ENCODE assay signal across 23 cellular contexts in genomic region chr2:238638100-238638981, GRCh38.
A peak's percentile ranks its signal among the peaks of the same experiment; 100 is the strongest.
DNase-seq lines count a peak whose midpoint lies in the region; ATAC-seq and TF ChIP-seq lines count a peak whose summit lies in the region.
"Had no signal": no experiment of that assay in that cellular context is flagged by ENCODE, and none has a peak within 500 bp of the region (broad histone marks: within the 10 kb centered on the region; RNA-seq: fewer than 3 reads in every experiment).

No MANE protein-coding gene starts in this region.

- no peaks in the 10 kb centered on the region for H3K9me3 Mint-ChIP-seq in activated CD8-positive, alpha-beta memory T cell treated with anti-CD3 and anti-CD28 coated beads, Interleukin-2, amount 10 ng/mL, durations not matched to agents 7 days and 5 days (ENCODE audit: low read depth)
- H3K9me3 Mint-ChIP-seq in neural crest cell: no peaks in the 10 kb centered on the region
- no peaks in the 10 kb centered on the region for H3K9me3 Mint-ChIP-seq in type B pancreatic cell
- H3K9me3 Mint-ChIP-seq: CD8-positive, alpha-beta memory T cell had no signal

- no peak overlapping the region for H3K27ac Mint-ChIP-seq in activated CD8-positive, alpha-beta memory T cell treated with anti-CD3 and anti-CD28 coated beads, Interleukin-2, amount 10 ng/mL, durations not matched to agents 7 days and 5 days
- H3K27ac Mint-ChIP-seq in neural crest cell (ENCODE audit: unreplicated experiment) (peak overlapping the region; percentile 78), type B pancreatic cell (no peak overlapping the region)
- H3K27ac Mint-ChIP-seq: CD8-positive, alpha-beta memory T cell had no signal

- H3K4me1 Mint-ChIP-seq in activated CD8-positive, alpha-beta memory T cell treated with anti-CD3 and anti-CD28 coated beads, Interleukin-2, amount 10 ng/mL, durations not matched to agents 7 days and 5 days: no peaks in the 10 kb centered on the region
- peaks cover 22% of the 10 kb centered on the region for H3K4me1 Mint-ChIP-seq in neural crest cell
- peaks cover 8% of the 10 kb centered on the region for H3K4me1 Mint-ChIP-seq in type B pancreatic cell (ENCODE audit: unreplicated experiment)
- H3K4me1 Mint-ChIP-seq: CD14-positive monocyte; CD8-positive, alpha-beta memory T cell had no signal

- TF ChIP-seq CTCF in neural crest cell (conservative IDR thresholded peaks at IDR 0.05): no peak
- TF ChIP-seq CTCF in type B pancreatic cell (conservative IDR thresholded peaks at IDR 0.05): no peak

- H3K4me3 Mint-ChIP-seq in activated CD8-positive, alpha-beta memory T cell treated with anti-CD3 and anti-CD28 coated beads, Interleukin-2, amount 10 ng/mL, durations not matched to agents 7 days and 5 days: no peak overlapping the region
- no peak overlapping the region for H3K4me3 Mint-ChIP-seq in neural crest cell
- H3K4me3 Mint-ChIP-seq in type B pancreatic cell: no peak overlapping the region
- H3K4me3 Mint-ChIP-seq: CD14-positive monocyte; CD8-positive, alpha-beta memory T cell had no signal

- CTCF ChIA-PET in activated CD8-positive, alpha-beta memory T cell treated with anti-CD3 and anti-CD28 coated beads, Interleukin-2, amount 10 ng/mL, durations not matched to agents 7 days and 5 days (lab: Charles Lee): interaction anchor here (0.5 kb wide), 1 partner anchor 307 kb away, joined by 3 read pairs; no protein-coding TSS in a partner anchor

- ATAC-seq in activated CD8-positive, alpha-beta memory T cell treated with anti-CD3 and anti-CD28 coated beads, Interleukin-2, amount 10 ng/mL, durations not matched to agents 7 days and 5 days: no peak
- ATAC-seq in HG03196 (IDR thresholded peaks at IDR 0.05; ENCODE audit: unreplicated experiment): no peak
- ATAC-seq: HCT116 had no signal

- DNase-seq in activated CD8-positive, alpha-beta memory T cell treated with anti-CD3 and anti-CD28 coated beads, Interleukin-2, amount 10 ng/mL, durations not matched to agents 7 days and 5 days: peak; percentile 23
- DNase-seq in activated CD8-positive, alpha-beta memory T cell treated with anti-CD3 and anti-CD28 coated beads, Interleukin-2, amount 50 U/mL, for 4 hours: no peak
- DNase-seq in islet precursor cell (peak; percentile 30), neural crest cell (ENCODE audit: low read depth, low spot score) (no peak), type B pancreatic cell (ENCODE audit: extremely low spot score, unreplicated experiment) (peak; percentile 50), SW 1271 (lab: John Stamatoyannopoulos, UW) (no peak), NCI-H1930 (lab: John Stamatoyannopoulos, UW) (no peak)
- DNase-seq: 8988T; ACHN; BE2C; CD8-positive, alpha-beta memory T cell; DMS79 treated with DMSO at 0.1 percent for 48 hours; GF-D8; Karpas-422; NCI-H1092; NCI-H1417 treated with DMSO at 0.1 percent for 48 hours; NCI-H187; NCI-H2171 treated with DMSO at 0.1 percent for 48 hours; NCI-H524; NCI-H774 had no signal

- H3K36me3 Mint-ChIP-seq in activated CD8-positive, alpha-beta memory T cell treated with anti-CD3 and anti-CD28 coated beads, Interleukin-2, amount 10 ng/mL, durations not matched to agents 7 days and 5 days: no peaks in the 10 kb centered on the region
- H3K36me3 Mint-ChIP-seq in neural crest cell (ENCODE audit: low read depth) (no peaks in the 10 kb centered on the region), type B pancreatic cell (no peaks in the 10 kb centered on the region)
- H3K36me3 Mint-ChIP-seq: CD14-positive monocyte; CD8-positive, alpha-beta memory T cell had no signal

- no peaks in the 10 kb centered on the region for H3K27me3 Mint-ChIP-seq in activated CD8-positive, alpha-beta memory T cell treated with anti-CD3 and anti-CD28 coated beads, Interleukin-2, amount 10 ng/mL, durations not matched to agents 7 days and 5 days
- H3K27me3 Mint-ChIP-seq in neural crest cell (ENCODE audit: low read depth): no peaks in the 10 kb centered on the region
- peaks cover 6% of the 10 kb centered on the region for H3K27me3 Mint-ChIP-seq in type B pancreatic cell

Comparison
In these comparisons a context has a peak if more than half of its experiments do, and no peak if none do; other contexts are left out.
1. DNase-seq: peak in activated CD8-positive, alpha-beta memory T cell treated with anti-CD3 and anti-CD28 coated beads, Interleukin-2, amount 10 ng/mL, durations not matched to agents 7 days and 5 days (single experiment), islet precursor cell (single experiment) and type B pancreatic cell (single experiment); none in activated CD8-positive, alpha-beta memory T cell treated with anti-CD3 and anti-CD28 coated beads, Interleukin-2, amount 50 U/mL, for 4 hours (single experiment), neural crest cell (single experiment), SW 1271 (0 of 2) and NCI-H1930 (0 of 2).